ENCODE assay signal across 29 cellular contexts in the genomic region with DNA sequence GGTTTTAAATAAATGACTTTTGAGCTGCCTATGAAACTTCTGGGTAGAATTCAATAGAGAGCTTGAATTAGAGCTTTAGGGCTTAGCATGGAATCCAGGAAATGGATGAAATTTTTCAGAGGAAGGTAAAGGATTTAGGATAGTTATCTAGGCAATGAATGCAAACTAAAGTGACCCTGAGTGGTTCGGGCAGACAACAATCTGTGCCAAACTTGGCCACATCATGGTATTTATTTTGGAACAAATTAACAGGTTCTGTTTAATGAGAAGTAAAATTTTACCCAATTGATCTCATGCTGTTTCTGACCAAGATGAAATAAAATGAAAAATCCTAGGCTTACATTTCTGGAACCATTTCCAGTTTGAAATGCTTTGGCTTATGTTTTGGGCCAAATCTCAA.
"Had no signal": no experiment of that assay in that cellular context is flagged by ENCODE, and none has a peak within 500 bp of the region (broad histone marks: within the 10 kb centered on the region; RNA-seq: fewer than 3 reads in every experiment).

No MANE protein-coding gene starts in this region.

- H3K9me3 Mint-ChIP-seq: endodermal cell had no signal

- H3K27ac Mint-ChIP-seq: dendritic cell treated with granulocyte-macrophage colony-stimulating factor and Interleukin-4, amounts not matched to agents 40 ng/mL and 50 ng/mL, for 4 days; effector memory CD8-positive, alpha-beta T cell; endodermal cell had no signal

- H3K36me3 ChIP-seq: colonic mucosa, esophagus muscularis mucosa, esophagus squamous epithelium, gastrocnemius medialis, gastroesophageal sphincter, heart left ventricle, heart right ventricle had no signal

- H3K4me3 ChIP-seq: colonic mucosa, coronary artery, dorsolateral prefrontal cortex, esophagus muscularis mucosa, esophagus squamous epithelium, gastrocnemius medialis, gastroesophageal sphincter, heart left ventricle, heart right ventricle had no signal

- H3K9me3 ChIP-seq: colonic mucosa, esophagus muscularis mucosa, esophagus squamous epithelium, gastrocnemius medialis, gastroesophageal sphincter had no signal

- H3K4me1 Mint-ChIP-seq: endodermal cell had no signal

- DNase-seq: colonic mucosa; cortex of kidney; dermis blood vessel endothelial cell; dorsolateral prefrontal cortex; effector CD4-positive, alpha-beta T cell; effector CD8-positive, alpha-beta T cell; effector memory CD4-positive, alpha-beta T cell; effector memory CD8-positive, alpha-beta T cell; endodermal cell; erythroblast; esophagus squamous epithelium; foreskin fibroblast; foreskin keratinocyte; foreskin melanocyte; gastrocnemius medialis; glutamatergic neuron; head of caudate nucleus; heart left ventricle; heart right ventricle had no signal

- H3K4me3 Mint-ChIP-seq: dendritic cell treated with granulocyte-macrophage colony-stimulating factor and Interleukin-4, amounts not matched to agents 40 ng/mL and 50 ng/mL, for 4 days; effector memory CD8-positive, alpha-beta T cell; endodermal cell had no signal

- FAIRE-seq: colon, endometrium, endothelial cell of umbilical vein, frontal cortex had no signal

- ATAC-seq: effector memory CD8-positive, alpha-beta T cell; esophagus mucosa; foreskin keratinocyte; gastrocnemius medialis; gastroesophageal sphincter; heart left ventricle; heart right ventricle had no signal

- H3K27me3 Mint-ChIP-seq: dendritic cell treated with granulocyte-macrophage colony-stimulating factor and Interleukin-4, amounts not matched to agents 40 ng/mL and 50 ng/mL, for 4 days; effector memory CD8-positive, alpha-beta T cell had no signal

- H3K27ac ChIP-seq: colonic mucosa, coronary artery, dorsolateral prefrontal cortex, epithelial cell of prostate, esophagus muscularis mucosa, esophagus squamous epithelium, foreskin keratinocyte, gastrocnemius medialis, gastroesophageal sphincter, heart left ventricle, heart right ventricle had no signal

- H3K27me3 ChIP-seq: colonic mucosa, dorsolateral prefrontal cortex, esophagus muscularis mucosa, esophagus squamous epithelium, foreskin keratinocyte, gastrocnemius medialis, gastroesophageal sphincter, heart left ventricle, heart right ventricle had no signal
